In genomic region chr10:31319602-31320178, GRCh38 we compare ENCODE assay signal across 8 cellular contexts. TPM values are rescaled to one million over a fixed set of nuclear protein-coding genes. Genes with fewer than 3 reads are reported as not detected.
DNase-seq lines count a peak whose midpoint lies in the region; ATAC-seq and TF ChIP-seq lines count a peak whose summit lies in the region.

No MANE protein-coding gene starts in this region.

- H3K27ac Mint-ChIP-seq in brain: peak overlapping the region in 1 of 5 experiments; percentile 95

- H3K27me3 Mint-ChIP-seq in brain: peaks cover 13% of the 10 kb centered on the region

- no peaks in the 10 kb centered on the region for H3K9me3 ChIP-seq in KOPT-K1 (ENCODE audit: insufficient read depth, low read length, poor library complexity, severe bottlenecking)

- H3K36me3 ChIP-seq in KOPT-K1 (ENCODE audit: insufficient read depth, low read length): no peaks in the 10 kb centered on the region

- ATAC-seq in GM21360 (IDR thresholded peaks at IDR 0.05; ENCODE audit: unreplicated experiment) (peak; percentile 4), left lobe of liver (peak; percentile 7)

- H3K36me3 Mint-ChIP-seq in brain: no peaks in the 10 kb centered on the region

- H3K9me3 Mint-ChIP-seq in brain: no peaks in the 10 kb centered on the region

- peak overlapping the region; percentile 99 to 100 (median 99) for H3K4me3 Mint-ChIP-seq in brain

- H3K27ac ChIP-seq in C4-2B (no peak overlapping the region), KOPT-K1 (ENCODE audit: low read depth, low read length, poor library complexity, severe bottlenecking) (peak overlapping the region; percentile 99), substantia nigra (ENCODE audit: low read depth, low read length, poor library complexity, severe bottlenecking) (peak overlapping the region; percentile 53)

- TF ChIP-seq CTCF in C4-2B (conservative IDR thresholded peaks at IDR 0.05) (0 out of 2 replicates have a peak, but pooled peaks have one; percentile 13), brain (conservative IDR thresholded peaks at IDR 0.05) (peak in 1 of 2 experiments; percentile 11)

- peaks cover 65% of the 10 kb centered on the region for H3K4me1 Mint-ChIP-seq in brain

- no peak for DNase-seq in left lobe of liver (ENCODE audit: low spot score)
- DNase-seq in substantia nigra (lab: John Stamatoyannopoulos, UW): peak in 3 of 49 donors; percentile 6 to 38 (median 37)
- no peak for DNase-seq in NCI-H1417 treated with DMSO at 0.1 percent for 48 hours (lab: John Stamatoyannopoulos, UW)
- no peak for DNase-seq in cerebellar nuclear complex (lab: John Stamatoyannopoulos, UW)

RNA-seq across cellular contexts. Expression of gene ZEB1, which starts 0.7 kb away (rescaled TPM):
- polyA plus RNA-seq in brain (ENCODE audit: insufficient read depth, low read depth, low replicate concordance): 9.6 TPM
- total RNA-seq in left lobe of liver: 9.3 TPM
